In the genomic region with DNA sequence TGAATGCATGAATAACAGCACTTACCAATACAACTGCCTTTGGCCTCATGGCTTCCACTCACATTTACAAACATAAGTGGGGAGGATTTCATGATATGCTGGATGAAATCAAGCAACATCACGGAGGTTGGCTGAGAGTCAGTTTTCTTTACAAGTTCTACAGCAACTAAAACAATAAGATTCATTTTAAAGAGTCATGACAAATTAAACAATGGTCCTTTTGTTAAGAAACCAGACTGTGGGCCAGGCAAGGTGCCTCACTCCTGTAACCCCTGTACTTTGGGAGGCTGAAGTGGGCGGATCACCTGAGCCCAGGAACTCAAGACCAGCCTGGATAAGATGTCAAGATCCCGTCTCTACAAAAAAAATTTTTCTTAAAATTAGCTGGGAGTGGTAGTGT, we compare ENCODE assay signal across 19 cellular contexts.
"Had no signal": no experiment of that assay in that cellular context is flagged by ENCODE, and none has a peak within 500 bp of the region (broad histone marks: within the 10 kb centered on the region; RNA-seq: fewer than 3 reads in every experiment).

No MANE protein-coding gene starts in this region.

- H3K27ac ChIP-seq: body of pancreas, sigmoid colon, thoracic aorta, upper lobe of left lung, WERI-Rb-1 had no signal

- H3K9me3 ChIP-seq: body of pancreas, sigmoid colon, thoracic aorta, upper lobe of left lung had no signal

- H3K4me3 ChIP-seq: body of pancreas, lung, sigmoid colon, smooth muscle cell, thoracic aorta, upper lobe of left lung had no signal

- H3K27me3 ChIP-seq: body of pancreas, sigmoid colon, upper lobe of left lung had no signal

- H3K4me1 ChIP-seq: body of pancreas, sigmoid colon, upper lobe of left lung had no signal

- ATAC-seq: body of pancreas, left lobe of liver, natural killer cell had no signal

- DNase-seq: activated CD4-positive, alpha-beta T cell treated with anti-CD3 and anti-CD28 coated beads, Interleukin-2, amount 10 ng/mL, durations not matched to agents 7 days and 5 days; activated CD4-positive, CD25-positive, alpha-beta regulatory T cell treated with anti-CD3 and anti-CD28 coated beads, Interleukin-2, amount 50 U/mL, for 72 hours; activated gamma-delta T cell treated with Interleukin-2 at 50 U/mL for 16 hours; activated T-cell treated with anti-CD3 and anti-CD28 coated beads, Interleukin-2, amount 50 U/mL, for 1 hour; anterior cingulate cortex; body of pancreas; effector CD4-positive, alpha-beta T cell; foreskin fibroblast; kidney; natural killer cell; sigmoid colon; stimulated activated CD4-positive, alpha-beta T cell treated with anti-CD3 and anti-CD28 coated beads, Interleukin-15, amount 100 ng/mL, for 24 hours; stimulated activated naive CD4-positive, alpha-beta T cell; WERI-Rb-1 had no signal
